1 cellular context compared by ENCODE assay signal in the genomic region with DNA sequence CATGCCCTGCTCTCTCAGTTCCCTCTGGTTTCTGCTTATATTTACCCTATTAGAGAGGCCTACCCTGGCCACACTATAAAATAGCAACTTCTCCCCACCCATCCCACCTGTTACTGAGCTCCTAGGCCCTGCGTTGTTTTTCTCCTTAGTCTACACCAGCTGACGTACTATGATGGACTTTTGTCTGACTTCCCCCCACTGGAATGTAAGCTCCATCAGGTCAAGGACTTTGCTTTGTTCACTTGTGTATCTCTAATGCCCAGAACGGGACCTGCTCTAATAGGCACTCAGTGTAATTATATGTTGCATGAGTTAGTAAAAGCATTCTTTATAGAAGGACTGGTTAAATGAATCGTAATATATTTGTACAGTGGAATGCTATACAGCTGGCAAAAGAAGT.
TF ChIP-seq lines count a peak whose summit lies in the region.

No MANE protein-coding gene starts in this region.

TF ChIP-seq in HepG2, 621 proteins besides CTCF, POLR2A, EP300 and RAD21 (continued from another document):
- TF ChIP-seq, protein P1, sequence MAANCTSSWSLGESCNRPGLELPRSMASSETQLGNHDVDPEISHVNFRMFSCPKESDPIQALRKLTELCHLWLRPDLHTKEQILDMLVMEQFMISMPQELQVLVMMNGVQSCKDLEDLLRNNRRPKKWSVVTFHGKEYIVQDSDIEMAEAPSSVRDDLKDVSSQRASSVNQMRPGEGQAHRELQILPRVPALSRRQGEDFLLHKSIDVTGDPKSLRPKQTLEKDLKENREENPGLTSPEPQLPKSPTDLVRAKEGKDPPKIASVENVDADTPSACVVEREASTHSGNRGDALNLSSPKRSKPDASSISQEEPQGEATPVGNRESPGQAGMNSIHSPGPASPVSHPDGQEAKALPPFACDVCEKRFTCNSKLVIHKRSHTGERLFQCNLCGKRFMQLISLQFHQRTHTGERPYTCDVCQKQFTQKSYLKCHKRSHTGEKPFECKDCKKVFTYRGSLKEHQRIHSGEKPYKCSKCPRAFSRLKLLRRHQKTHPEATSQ (CRISPR knock-in tag; IDR thresholded peaks at IDR 0.05; ENCODE audit: borderline replicate concordance), result 0 out of 2 replicates have a peak, but pooled peaks have one; percentile 22
- TF ChIP-seq, protein P2, sequence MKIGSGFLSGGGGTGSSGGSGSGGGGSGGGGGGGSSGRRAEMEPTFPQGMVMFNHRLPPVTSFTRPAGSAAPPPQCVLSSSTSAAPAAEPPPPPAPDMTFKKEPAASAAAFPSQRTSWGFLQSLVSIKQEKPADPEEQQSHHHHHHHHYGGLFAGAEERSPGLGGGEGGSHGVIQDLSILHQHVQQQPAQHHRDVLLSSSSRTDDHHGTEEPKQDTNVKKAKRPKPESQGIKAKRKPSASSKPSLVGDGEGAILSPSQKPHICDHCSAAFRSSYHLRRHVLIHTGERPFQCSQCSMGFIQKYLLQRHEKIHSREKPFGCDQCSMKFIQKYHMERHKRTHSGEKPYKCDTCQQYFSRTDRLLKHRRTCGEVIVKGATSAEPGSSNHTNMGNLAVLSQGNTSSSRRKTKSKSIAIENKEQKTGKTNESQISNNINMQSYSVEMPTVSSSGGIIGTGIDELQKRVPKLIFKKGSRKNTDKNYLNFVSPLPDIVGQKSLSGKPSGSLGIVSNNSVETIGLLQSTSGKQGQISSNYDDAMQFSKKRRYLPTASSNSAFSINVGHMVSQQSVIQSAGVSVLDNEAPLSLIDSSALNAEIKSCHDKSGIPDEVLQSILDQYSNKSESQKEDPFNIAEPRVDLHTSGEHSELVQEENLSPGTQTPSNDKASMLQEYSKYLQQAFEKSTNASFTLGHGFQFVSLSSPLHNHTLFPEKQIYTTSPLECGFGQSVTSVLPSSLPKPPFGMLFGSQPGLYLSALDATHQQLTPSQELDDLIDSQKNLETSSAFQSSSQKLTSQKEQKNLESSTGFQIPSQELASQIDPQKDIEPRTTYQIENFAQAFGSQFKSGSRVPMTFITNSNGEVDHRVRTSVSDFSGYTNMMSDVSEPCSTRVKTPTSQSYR (CRISPR knock-in tag; IDR thresholded peaks at IDR 0.05; ENCODE audit: borderline replicate concordance), result peak; percentile 91
- TF ChIP-seq, protein P3, sequence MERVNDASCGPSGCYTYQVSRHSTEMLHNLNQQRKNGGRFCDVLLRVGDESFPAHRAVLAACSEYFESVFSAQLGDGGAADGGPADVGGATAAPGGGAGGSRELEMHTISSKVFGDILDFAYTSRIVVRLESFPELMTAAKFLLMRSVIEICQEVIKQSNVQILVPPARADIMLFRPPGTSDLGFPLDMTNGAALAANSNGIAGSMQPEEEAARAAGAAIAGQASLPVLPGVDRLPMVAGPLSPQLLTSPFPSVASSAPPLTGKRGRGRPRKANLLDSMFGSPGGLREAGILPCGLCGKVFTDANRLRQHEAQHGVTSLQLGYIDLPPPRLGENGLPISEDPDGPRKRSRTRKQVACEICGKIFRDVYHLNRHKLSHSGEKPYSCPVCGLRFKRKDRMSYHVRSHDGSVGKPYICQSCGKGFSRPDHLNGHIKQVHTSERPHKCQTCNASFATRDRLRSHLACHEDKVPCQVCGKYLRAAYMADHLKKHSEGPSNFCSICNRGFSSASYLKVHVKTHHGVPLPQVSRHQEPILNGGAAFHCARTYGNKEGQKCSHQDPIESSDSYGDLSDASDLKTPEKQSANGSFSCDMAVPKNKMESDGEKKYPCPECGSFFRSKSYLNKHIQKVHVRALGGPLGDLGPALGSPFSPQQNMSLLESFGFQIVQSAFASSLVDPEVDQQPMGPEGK (CRISPR knock-in tag; IDR thresholded peaks at IDR 0.05), result peak; percentile 49; the same call in 1 of the 2 replicates
- TF ChIP-seq RARA (CRISPR knock-in tag; IDR thresholded peaks at IDR 0.05) (peak; percentile 87), NCOA2 (CRISPR knock-in tag; IDR thresholded peaks at IDR 0.05) (peak; percentile 73), ZFY (CRISPR knock-in tag; IDR thresholded peaks at IDR 0.05) (peak; percentile 43; the same call in 1 of the 2 replicates), ASH2L (IDR thresholded peaks at IDR 0.05; ENCODE audit: insufficient read length, low read depth, low read length) (peak; percentile 74), DPF2 (CRISPR knock-in tag; IDR thresholded peaks at IDR 0.05; ENCODE audit: borderline replicate concordance, low read depth) (0 out of 2 replicates have a peak, but pooled peaks have one; percentile 46), NCOR1 (IDR thresholded peaks at IDR 0.05; ENCODE audit: borderline replicate concordance, low read length) (peak; percentile 74; the same call in 1 of the 2 replicates), MED1 (CRISPR knock-in tag; IDR thresholded peaks at IDR 0.05) (peak; percentile 65)
